ENCODE assay signal across 9 cellular contexts in the genomic region with DNA sequence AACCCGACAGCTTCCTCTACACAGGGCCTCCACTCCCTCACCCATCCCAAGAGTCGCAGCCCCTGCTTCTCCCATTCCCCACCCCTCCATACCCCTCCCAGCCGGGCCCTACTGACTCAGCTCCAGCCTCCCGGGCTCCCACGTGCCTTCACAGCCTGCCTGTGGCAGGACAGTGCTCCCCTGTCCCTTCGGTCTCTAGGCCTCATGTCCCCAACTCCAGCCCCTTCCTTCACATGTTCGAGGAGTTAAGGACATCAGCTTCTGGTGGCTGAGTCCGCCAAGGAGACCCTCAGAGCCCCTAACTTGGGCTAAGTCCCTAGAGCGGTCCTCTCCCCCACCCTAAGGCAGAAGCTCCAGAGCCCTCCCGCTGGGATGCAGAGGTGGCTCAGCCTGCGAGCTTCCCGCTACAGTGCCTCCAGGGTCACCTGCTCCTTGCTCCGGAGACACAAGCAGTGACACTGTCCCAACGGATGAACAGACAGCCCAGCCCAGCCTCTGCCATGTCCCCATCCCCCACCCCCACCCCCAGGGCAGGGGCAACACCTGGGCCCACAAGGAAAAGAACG. TPM values are rescaled to one million over a fixed set of nuclear protein-coding genes. Genes with fewer than 3 reads are reported as not detected.
DNase-seq lines count a peak whose midpoint lies in the region; ATAC-seq, FAIRE-seq and TF ChIP-seq lines count a peak whose summit lies in the region.
"Had no signal": no experiment of that assay in that cellular context is flagged by ENCODE, and none has a peak within 500 bp of the region (broad histone marks: within the 10 kb centered on the region; RNA-seq: fewer than 3 reads in every experiment).

No MANE protein-coding gene starts in this region.

- in situ Hi-C loops in K562 (cut with MboI), result no loop called here
- in situ Hi-C loops in transverse colon (cut with MboI; ENCODE audit: low pct_ligation_motif_present in 1 of 4, low pct_unique_long_range_greater_than_20kb in 1 of 4, low sequenced_read_pairs in 3 of 4), result no loop called here

- intact Hi-C loops in activated CD4-positive, alpha-beta memory T cell treated with anti-CD3 and anti-CD28 coated beads for 36 hours (cut with micrococcal nuclease), result no loop called here
- intact Hi-C loops in K562 (cut with micrococcal nuclease) (loop anchor here (1.0 kb wide), 1 partner anchor 103 kb away; no protein-coding TSS in a partner anchor), right lobe of liver (cut with DNase I) (no loop called here), transverse colon (cut with DNase I; ENCODE audit: low total_unique reads) (loop anchor here (5.0 kb wide), 1 partner anchor 55 kb away; no protein-coding TSS in a partner anchor)

- POLR2A ChIA-PET in activated CD4-positive, alpha-beta memory T cell treated with anti-CD3 and anti-CD28 coated beads for 36 hours (lab: Charles Lee), result interaction anchor here (0.7 kb wide), 1 partner anchor 11 kb away, joined by 3 read pairs; no protein-coding TSS in a partner anchor
- POLR2A ChIA-PET in activated CD4-positive, alpha-beta memory T cell treated with anti-CD3 and anti-CD28 coated beads, Interleukin-2, amount 10 ng/mL, durations not matched to agents 7 days and 5 days (lab: Charles Lee), result no interaction called here
- POLR2A ChIA-PET in K562 (lab: Yijun Ruan, JAX), result interaction anchor here (0.6 to 1.2 kb wide), 2 partner anchors 14 to 28 kb away, joined by 3 to 4 read pairs; no protein-coding TSS in a partner anchor

- TF ChIP-seq POLR2A in K562 (conservative IDR thresholded peaks at IDR 0.05) (no peak), right lobe of liver (IDR thresholded peaks at IDR 0.05) (no peak), transverse colon (IDR thresholded peaks at IDR 0.05) (no peak)

- H3K27ac ChIP-seq in K562 (ENCODE audit: extremely low read depth, low read depth, low read length), result no peak overlapping the region
- peak overlapping the region; percentile 31 to 70 (median 52) for H3K27ac ChIP-seq in right lobe of liver
- peak overlapping the region; percentile 85 to 96 (median 90) for H3K27ac ChIP-seq in transverse colon

- no peaks in the 10 kb centered on the region for H3K9me3 Mint-ChIP-seq in activated CD4-positive, alpha-beta memory T cell treated with anti-CD3 and anti-CD28 coated beads for 36 hours
- no peaks in the 10 kb centered on the region for H3K9me3 Mint-ChIP-seq in activated CD4-positive, alpha-beta memory T cell treated with anti-CD3 and anti-CD28 coated beads, Interleukin-2, amount 10 ng/mL, durations not matched to agents 7 days and 5 days

- H3K9me3 ChIP-seq in K562 (replicated peaks; ENCODE audit: control insufficient read depth, insufficient read depth, low read depth, low read length), result no peaks in the 10 kb centered on the region
- H3K9me3 ChIP-seq in right lobe of liver, result no peaks in the 10 kb centered on the region
- H3K9me3 ChIP-seq in transverse colon, result no peaks in the 10 kb centered on the region

- H4K20me1 ChIP-seq in K562 (replicated peaks; ENCODE audit: control insufficient read depth, insufficient read depth, low read length), result peaks cover 28% of the 10 kb centered on the region; the same call in 1 of the 2 replicates

- H3K4me3 ChIP-seq in K562, result peak overlapping the region; percentile 32; the same call in 1 of the 2 replicates
- H3K4me3 ChIP-seq in right lobe of liver, result peak overlapping the region; percentile 28 to 50 (median 38)
- peak overlapping the region; percentile 44 to 56 (median 50) for H3K4me3 ChIP-seq in transverse colon

- H3K4me2 ChIP-seq in K562 (ENCODE audit: insufficient read depth, low read length), result no peak overlapping the region

- no peaks in the 10 kb centered on the region for H3K79me2 ChIP-seq in K562 (ENCODE audit: control insufficient read depth, insufficient read depth, low read length)

- TF ChIP-seq RAD21 in K562 (CRISPR knock-in tag; conservative IDR thresholded peaks at IDR 0.05 in 1 of 2, IDR thresholded peaks at IDR 0.05 in 1 of 2), result no peak

- peak overlapping the region; percentile 44; the same call in 1 of the 2 replicates for H2AFZ ChIP-seq in K562 (ENCODE audit: low read depth, low read length)

- ATAC-seq in K562, result no peak
- no peak for ATAC-seq in right lobe of liver
- no peak for ATAC-seq in GM21447 (IDR thresholded peaks at IDR 0.05; ENCODE audit: unreplicated experiment)

- peaks cover 42% of the 10 kb centered on the region for H3K4me1 Mint-ChIP-seq in activated CD4-positive, alpha-beta memory T cell treated with anti-CD3 and anti-CD28 coated beads for 36 hours (ENCODE audit: low read depth)
- peaks cover 45% of the 10 kb centered on the region for H3K4me1 Mint-ChIP-seq in activated CD4-positive, alpha-beta memory T cell treated with anti-CD3 and anti-CD28 coated beads, Interleukin-2, amount 10 ng/mL, durations not matched to agents 7 days and 5 days

- no peak for TF ChIP-seq EP300 in K562 (IDR thresholded peaks at IDR 0.05; ENCODE audit: low read length)
- TF ChIP-seq EP300 in transverse colon (IDR thresholded peaks at IDR 0.05; ENCODE audit: low read depth), result no peak

- FAIRE-seq in K562 (lab: Jason Lieb, UNC), result no peak
- FAIRE-seq: G401.6 had no signal

- no peaks in the 10 kb centered on the region for H3K36me3 ChIP-seq in K562 (ENCODE audit: control insufficient read depth, insufficient read depth, low read length)
- no peaks in the 10 kb centered on the region for H3K36me3 ChIP-seq in right lobe of liver
- no peaks in the 10 kb centered on the region for H3K36me3 ChIP-seq in transverse colon

- H3K27me3 ChIP-seq in K562 (ENCODE audit: control insufficient read depth in 2 of 2, insufficient read depth in 2 of 2, low read length in 2 of 2) (peaks cover 11 to 47% of the 10 kb centered on the region in 2 experiments; a peak in 4 of 5 replicates), right lobe of liver (peaks cover 0 to 8% of the 10 kb centered on the region in 2 donors), transverse colon (peaks cover 81% of the 10 kb centered on the region)

- H3K9ac ChIP-seq in K562 (ENCODE audit: insufficient read depth in 1 of 2, low read depth in 2 of 2, low read length in 2 of 2), result peak overlapping the region in 1 of 2 experiments; percentile 82; a peak in 1 of 4 replicates

- BruUV-seq in K562 (replicated peaks; lab: Mats Ljungman, UMichigan), result no TSS peak

- DNase-seq in activated CD4-positive, alpha-beta memory T cell treated with anti-CD3 and anti-CD28 coated beads for 36 hours, result no peak
- no peak for DNase-seq in activated CD4-positive, alpha-beta memory T cell treated with anti-CD3 and anti-CD28 coated beads, Interleukin-2, amount 10 ng/mL, durations not matched to agents 7 days and 5 days
- DNase-seq in K562 (ENCODE audit: extremely low read depth in 1 of 4, low spot score in 3 of 4) (peak in 1 of 4 experiments; percentile 43), right lobe of liver (peak in 1 of 3 donors; percentile 55), transverse colon (no peak), ureter (ENCODE audit: low spot score) (no peak), middle frontal gyrus (ENCODE audit: extremely low spot score, low spot score) (no peak)

- H3K4me3 Mint-ChIP-seq in activated CD4-positive, alpha-beta memory T cell treated with anti-CD3 and anti-CD28 coated beads for 36 hours, result peak overlapping the region; percentile 43
- H3K4me3 Mint-ChIP-seq in activated CD4-positive, alpha-beta memory T cell treated with anti-CD3 and anti-CD28 coated beads, Interleukin-2, amount 10 ng/mL, durations not matched to agents 7 days and 5 days, result no peak overlapping the region

- peaks cover 8% of the 10 kb centered on the region for H3K9me1 ChIP-seq in K562 (ENCODE audit: control insufficient read depth, insufficient read depth, low read length)

- H3K4me1 ChIP-seq in K562 (replicated peaks in 1 of 2; ENCODE audit: control insufficient read depth in 2 of 2, insufficient read depth in 2 of 2, low read length in 2 of 2) (peaks cover 28 to 79% of the 10 kb centered on the region in 2 experiments), right lobe of liver (peaks cover 0 to 26% (median 0%) of the 10 kb centered on the region in 4 donors), transverse colon (peaks cover 26 to 82% (median 65%) of the 10 kb centered on the region in 4 donors)

- CTCF ChIA-PET in activated CD4-positive, alpha-beta memory T cell treated with anti-CD3 and anti-CD28 coated beads for 36 hours (lab: Charles Lee), result interaction anchor here (0.8 to 2.4 kb wide), 7 partner anchors 11 to 105 kb away, joined by 3 to 12 read pairs (median 3); partner anchors contain the start of gene ABCF2
- CTCF ChIA-PET in activated CD4-positive, alpha-beta memory T cell treated with anti-CD3 and anti-CD28 coated beads, Interleukin-2, amount 10 ng/mL, durations not matched to agents 7 days and 5 days (lab: Charles Lee), result interaction anchor here (0.7 to 1.8 kb wide), 5 partner anchors 12 to 124 kb away, joined by 3 to 6 read pairs (median 4); partner anchors contain the start of gene ABCF2
- CTCF ChIA-PET in K562 (lab: Yijun Ruan, JAX; ENCODE audit: low intra/inter-chr PET ratio), result interaction anchor here (0.5 to 1.6 kb wide), 2 partner anchors 21 to 56 kb away, joined by 3 to 11 read pairs; no protein-coding TSS in a partner anchor

- H3K27ac Mint-ChIP-seq in activated CD4-positive, alpha-beta memory T cell treated with anti-CD3 and anti-CD28 coated beads for 36 hours, result no peak overlapping the region
- H3K27ac Mint-ChIP-seq in activated CD4-positive, alpha-beta memory T cell treated with anti-CD3 and anti-CD28 coated beads, Interleukin-2, amount 10 ng/mL, durations not matched to agents 7 days and 5 days, result no peak overlapping the region

- H3K36me3 Mint-ChIP-seq in activated CD4-positive, alpha-beta memory T cell treated with anti-CD3 and anti-CD28 coated beads for 36 hours, result no peaks in the 10 kb centered on the region
- H3K36me3 Mint-ChIP-seq in activated CD4-positive, alpha-beta memory T cell treated with anti-CD3 and anti-CD28 coated beads, Interleukin-2, amount 10 ng/mL, durations not matched to agents 7 days and 5 days (ENCODE audit: low read depth), result no peaks in the 10 kb centered on the region

- 23% methylated on average over 12 of the region's 15 CpGs for WGBS in K562 (ENCODE audit: insufficient coverage, low coverage, missing lambda C conversion rate)
- WGBS in right lobe of liver (ENCODE audit: insufficient coverage, low coverage, low lambda C conversion rate, missing lambda C conversion rate), result 73% methylated on average over 7 of the region's 15 CpGs
- 20% methylated on average over 14 of the region's 15 CpGs; no CpG with 5 or more reads in 1 of the 2 donors for WGBS in transverse colon (ENCODE audit: low coverage in 1 of 2), 2 donors

- no peak for TF ChIP-seq CTCF in K562 (IDR thresholded peaks at IDR 0.05 in 2 of 3, conservative IDR thresholded peaks at IDR 0.05 in 1 of 3; ENCODE audit: insufficient read depth in 2 of 3, low read depth in 1 of 3, low read length in 3 of 3)
- no peak for TF ChIP-seq CTCF in right lobe of liver (IDR thresholded peaks at IDR 0.05)
- no peak for TF ChIP-seq CTCF in transverse colon (IDR thresholded peaks at IDR 0.05)

- H3K27me3 Mint-ChIP-seq in activated CD4-positive, alpha-beta memory T cell treated with anti-CD3 and anti-CD28 coated beads for 36 hours, result peaks cover 52% of the 10 kb centered on the region
- peaks cover 67% of the 10 kb centered on the region for H3K27me3 Mint-ChIP-seq in activated CD4-positive, alpha-beta memory T cell treated with anti-CD3 and anti-CD28 coated beads, Interleukin-2, amount 10 ng/mL, durations not matched to agents 7 days and 5 days

RNA-seq across cellular contexts. Expression of gene SMARCD3, which starts 0.8 kb away (rescaled TPM):
- total RNA-seq in activated CD4-positive, alpha-beta memory T cell treated with anti-CD3 and anti-CD28 coated beads for 36 hours, result 1 to 10 TPM; 4.4 to 5.5 TPM
- 1 to 10 TPM; 1.5 to 2.7 TPM for total RNA-seq in activated CD4-positive, alpha-beta memory T cell treated with anti-CD3 and anti-CD28 coated beads, Interleukin-2, amount 10 ng/mL, durations not matched to agents 7 days and 5 days
- total RNA-seq in K562 (2011; cell fraction: chromatin; rRNA removed; ENCODE audit: low replicate concordance), result 10.6 and 29.3 TPM in 2 replicates
- total RNA-seq in K562 (2011; cell fraction: nucleolus; rRNA removed), result 11.1 and 13.0 TPM in 2 replicates
- 9.4 and 19.5 TPM in 2 replicates for total RNA-seq in K562 (2011; cell fraction: nucleoplasm; rRNA removed)
- total RNA-seq in K562 (2014; rRNA removed) (2.2 and 2.9 TPM in 2 replicates), K562 (2014; rRNA removed; fragmentation: Illumina TruSeq; extraction: Trizol) (1.2 and 1.3 TPM in 2 replicates), K562 (2015; rRNA removed; fragmentation: Illumina TruSeq; extraction: Trizol) (1.5 and 1.8 TPM in 2 replicates), K562 (2021) (2.3 and 3.6 TPM in 2 replicates), right lobe of liver (1 to 10 TPM; 2.4 to 7.3 (median 2.7) TPM), transverse colon (10 to 100 TPM in 2 of 4 donors, 1 to 10 TPM in 2; 6.6 to 19.1 (median 9.9) TPM), ureter (67.4 TPM)
- polyA plus RNA-seq in K562 (2011; rRNA removed) (2.7 and 4.6 TPM in 2 replicates), K562 (2014; fragmentation: Illumina TruSeq; extraction: Trizol) (1.9 and 2.6 TPM in 2 replicates), K562 (2014; fragmentation: Nextera tagmentation; extraction: Ambion mirVana) (under 1 TPM; 0.43 to 0.46 TPM), K562 (2014; rRNA removed) (2.6 and 3.0 TPM in 2 replicates)
- 3.2 and 4.4 TPM in 2 replicates for polyA plus RNA-seq in K562 (2011; cell fraction: cytosol; rRNA removed)
- polyA plus RNA-seq in K562 (2011; cell fraction: nucleus; rRNA removed), result 26.3 and 28.4 TPM in 2 replicates
- 6.9 and 15.2 TPM in 2 replicates for polyA plus RNA-seq in K562 (2012)
- polyA minus RNA-seq in K562 (2011; rRNA and poly(A)+ RNA removed), result 1.2 and 1.3 TPM in 2 replicates
- 1.9 and 2.6 TPM in 2 replicates for polyA minus RNA-seq in K562 (2011; cell fraction: cytosol; rRNA and poly(A)+ RNA removed)
- polyA minus RNA-seq in K562 (2011; cell fraction: nucleus; rRNA and poly(A)+ RNA removed), result 3.0 and 3.2 TPM in 2 replicates

RNA-seq across cellular contexts. Expression of gene CHPF2, which starts 15.4 kb away (rescaled TPM):
- total RNA-seq in activated CD4-positive, alpha-beta memory T cell treated with anti-CD3 and anti-CD28 coated beads for 36 hours, result 10 to 100 TPM; 33.6 to 34.2 TPM
- 10 to 100 TPM; 56.0 to 56.4 TPM for total RNA-seq in activated CD4-positive, alpha-beta memory T cell treated with anti-CD3 and anti-CD28 coated beads, Interleukin-2, amount 10 ng/mL, durations not matched to agents 7 days and 5 days
- 109 and 238 TPM in 2 replicates for total RNA-seq in K562 (2011; cell fraction: chromatin; rRNA removed; ENCODE audit: low replicate concordance)
- 182 and 210 TPM in 2 replicates for total RNA-seq in K562 (2011; cell fraction: nucleolus; rRNA removed)
- 98.1 and 129 TPM in 2 replicates for total RNA-seq in K562 (2011; cell fraction: nucleoplasm; rRNA removed)
- total RNA-seq in K562 (2014; rRNA removed) (18.8 and 21.4 TPM in 2 replicates), K562 (2014; rRNA removed; fragmentation: Illumina TruSeq; extraction: Trizol) (6.1 and 7.1 TPM in 2 replicates), K562 (2015; rRNA removed; fragmentation: Illumina TruSeq; extraction: Trizol) (12.0 and 13.1 TPM in 2 replicates), K562 (2021) (29.7 and 32.8 TPM in 2 replicates), right lobe of liver (10 to 100 TPM; 11.9 to 20.7 (median 17.7) TPM), transverse colon (100 to 1,000 TPM in 1 of 4 donors, 10 to 100 TPM in 3; 48.4 to 104 (median 50.9) TPM), ureter (43.0 TPM)
- polyA plus RNA-seq in K562 (2011; rRNA removed) (10.5 and 14.3 TPM in 2 replicates), K562 (2014; fragmentation: Illumina TruSeq; extraction: Trizol) (8.4 and 10.8 TPM in 2 replicates), K562 (2014; fragmentation: Nextera tagmentation; extraction: Ambion mirVana) (under 1 TPM; 0.08 to 0.24 TPM), K562 (2014; rRNA removed) (17.8 and 18.3 TPM in 2 replicates)
- 10.5 and 18.5 TPM in 2 replicates for polyA plus RNA-seq in K562 (2011; cell fraction: cytosol; rRNA removed)
- 112 and 142 TPM in 2 replicates for polyA plus RNA-seq in K562 (2011; cell fraction: nucleus; rRNA removed)
- 13.7 and 35.4 TPM in 2 replicates for polyA plus RNA-seq in K562 (2012)
- polyA minus RNA-seq in K562 (2011; rRNA and poly(A)+ RNA removed), result 16.5 and 17.8 TPM in 2 replicates
- 16.9 and 19.6 TPM in 2 replicates for polyA minus RNA-seq in K562 (2011; cell fraction: cytosol; rRNA and poly(A)+ RNA removed)
- 86.3 and 114 TPM in 2 replicates for polyA minus RNA-seq in K562 (2011; cell fraction: nucleus; rRNA and poly(A)+ RNA removed)

RNA-seq across cellular contexts. Expression of gene ABCF2, which starts 20.7 kb away (rescaled TPM):
- total RNA-seq in activated CD4-positive, alpha-beta memory T cell treated with anti-CD3 and anti-CD28 coated beads for 36 hours, result 10 to 100 TPM; 41.1 to 41.2 TPM
- total RNA-seq in activated CD4-positive, alpha-beta memory T cell treated with anti-CD3 and anti-CD28 coated beads, Interleukin-2, amount 10 ng/mL, durations not matched to agents 7 days and 5 days, result 10 to 100 TPM; 23.1 to 27.6 TPM
- total RNA-seq in K562 (2011; cell fraction: chromatin; rRNA removed; ENCODE audit: low replicate concordance), result 65.4 and 103 TPM in 2 replicates
- 49.7 and 54.7 TPM in 2 replicates for total RNA-seq in K562 (2011; cell fraction: nucleolus; rRNA removed)
- 43.1 and 48.4 TPM in 2 replicates for total RNA-seq in K562 (2011; cell fraction: nucleoplasm; rRNA removed)
- total RNA-seq in K562 (2014; rRNA removed) (117 and 145 TPM in 2 replicates), K562 (2014; rRNA removed; fragmentation: Illumina TruSeq; extraction: Trizol) (79.5 and 110 TPM in 2 replicates), K562 (2015; rRNA removed; fragmentation: Illumina TruSeq; extraction: Trizol) (113 TPM in 2 replicates), K562 (2021) (122 and 129 TPM in 2 replicates), right lobe of liver (10 to 100 TPM in 4 of 6 experiments, 1 to 10 TPM in 2; 7.3 to 22.3 (median 11.4) TPM), transverse colon (10 to 100 TPM in 3 of 4 donors, 1 to 10 TPM in 1; 10.0 to 30.8 (median 27.8) TPM), ureter (33.9 TPM)
- polyA plus RNA-seq in K562 (2011; rRNA removed) (43.1 and 62.1 TPM in 2 replicates), K562 (2014; fragmentation: Illumina TruSeq; extraction: Trizol) (165 and 177 TPM in 2 replicates), K562 (2014; fragmentation: Nextera tagmentation; extraction: Ambion mirVana) (100 to 1,000 TPM; 103 to 224 TPM), K562 (2014; rRNA removed) (88.2 and 97.5 TPM in 2 replicates)
- polyA plus RNA-seq in K562 (2011; cell fraction: cytosol; rRNA removed), result 54.5 and 89.8 TPM in 2 replicates
- polyA plus RNA-seq in K562 (2011; cell fraction: nucleus; rRNA removed), result 36.6 and 65.1 TPM in 2 replicates
- 64.0 and 75.1 TPM in 2 replicates for polyA plus RNA-seq in K562 (2012)
- polyA minus RNA-seq in K562 (2011; rRNA and poly(A)+ RNA removed), result 49.7 and 116 TPM in 2 replicates
- 23.5 and 52.3 TPM in 2 replicates for polyA minus RNA-seq in K562 (2011; cell fraction: cytosol; rRNA and poly(A)+ RNA removed)
- polyA minus RNA-seq in K562 (2011; cell fraction: nucleus; rRNA and poly(A)+ RNA removed), result 17.1 and 26.5 TPM in 2 replicates

RNA-seq across cellular contexts. Expression of gene H2BK1, which starts 37.4 kb away (rescaled TPM):
- total RNA-seq in activated CD4-positive, alpha-beta memory T cell treated with anti-CD3 and anti-CD28 coated beads for 36 hours, result not detected
- total RNA-seq in activated CD4-positive, alpha-beta memory T cell treated with anti-CD3 and anti-CD28 coated beads, Interleukin-2, amount 10 ng/mL, durations not matched to agents 7 days and 5 days, result not detected
- 1.00 TPM in 1 of 2 replicates, not detected in the other for total RNA-seq in K562 (2011; cell fraction: chromatin; rRNA removed; ENCODE audit: low replicate concordance)
- 1.6 and 4.0 TPM in 2 replicates for total RNA-seq in K562 (2011; cell fraction: nucleolus; rRNA removed)
- total RNA-seq in K562 (2011; cell fraction: nucleoplasm; rRNA removed), result 1.2 TPM in 1 of 2 replicates, not detected in the other
- total RNA-seq in K562 (2014; rRNA removed) (not detected in 2 replicates), K562 (2014; rRNA removed; fragmentation: Illumina TruSeq; extraction: Trizol) (not detected in 2 replicates), K562 (2015; rRNA removed; fragmentation: Illumina TruSeq; extraction: Trizol) (not detected in 2 replicates), K562 (2021) (not detected in 2 replicates), right lobe of liver (not detected), transverse colon (not detected), ureter (not detected)
- polyA plus RNA-seq in K562 (2011; rRNA removed) (not detected in 2 replicates), K562 (2014; fragmentation: Illumina TruSeq; extraction: Trizol) (not detected in 2 replicates), K562 (2014; fragmentation: Nextera tagmentation; extraction: Ambion mirVana) (not detected), K562 (2014; rRNA removed) (not detected in 2 replicates)
- polyA plus RNA-seq in K562 (2011; cell fraction: cytosol; rRNA removed), result not detected in 2 replicates
- 0.53 TPM in 1 of 2 replicates, not detected in the other for polyA plus RNA-seq in K562 (2011; cell fraction: nucleus; rRNA removed)
- polyA plus RNA-seq in K562 (2012), result not detected in 2 replicates
- polyA minus RNA-seq in K562 (2011; rRNA and poly(A)+ RNA removed), result not detected in 2 replicates
- not detected in 2 replicates for polyA minus RNA-seq in K562 (2011; cell fraction: cytosol; rRNA and poly(A)+ RNA removed)
- not detected in 2 replicates for polyA minus RNA-seq in K562 (2011; cell fraction: nucleus; rRNA and poly(A)+ RNA removed)

Comparison
In these comparisons a context has a peak if more than half of its experiments do, and no peak if none do; other contexts are left out.
1. intact Hi-C loops: an anchor here in K562 (1.0 kb wide) and transverse colon (5.0 kb wide); none called in activated CD4-positive, alpha-beta memory T cell treated with anti-CD3 and anti-CD28 coated beads for 36 hours and right lobe of liver.